Comparison of ENCODE assay signal across 1 cellular context in genomic region chr17:46809110-46809571, GRCh38.
TF ChIP-seq lines count a peak whose summit lies in the region.

No MANE protein-coding gene starts in this region.

TF ChIP-seq in K562, 482 proteins besides CTCF, POLR2A, EP300 and RAD21 (continued from another document and continues in another):
- TF ChIP-seq ELK3 (CRISPR knock-in tag; IDR thresholded peaks at IDR 0.05) = no peak
- TF ChIP-seq L3MBTL2 (IDR thresholded peaks at IDR 0.05) = peak; percentile 76
- TF ChIP-seq GTF3C2 (IDR thresholded peaks at IDR 0.05; ENCODE audit: borderline replicate concordance, extremely low read depth, insufficient read length) = no peak
- no peak for TF ChIP-seq BRD4 (IDR thresholded peaks at IDR 0.05)
- TF ChIP-seq NFRKB (IDR thresholded peaks at IDR 0.05; ENCODE audit: low read depth) = no peak
- no peak for TF ChIP-seq RFX5 (IDR thresholded peaks at IDR 0.05; ENCODE audit: low read depth, low read length)
- no peak for TF ChIP-seq ZBTB43 (CRISPR knock-in tag; IDR thresholded peaks at IDR 0.05)
- peak; percentile 87 for TF ChIP-seq PTBP1 (IDR thresholded peaks at IDR 0.05; ENCODE audit: low read depth, low read length)
- no peak for TF ChIP-seq GATAD2B (IDR thresholded peaks at IDR 0.05; ENCODE audit: borderline replicate concordance)
- 0 out of 2 replicates have a peak, but pooled peaks have one; percentile 7 for TF ChIP-seq JUN (IDR thresholded peaks at IDR 0.05; ENCODE audit: borderline replicate concordance, low read depth, low read length)
- no peak for TF ChIP-seq JUN (CRISPR knock-in tag; IDR thresholded peaks at IDR 0.05; ENCODE audit: borderline replicate concordance)
- TF ChIP-seq GABPB2 (CRISPR knock-in tag; conservative IDR thresholded peaks at IDR 0.05) = no peak
- TF ChIP-seq HNRNPLL (IDR thresholded peaks at IDR 0.05; ENCODE audit: low read depth, low read length, poor library complexity, severe bottlenecking) = no peak
- no peak for TF ChIP-seq KLF16 (IDR thresholded peaks at IDR 0.05)
- TF ChIP-seq PKNOX1 (IDR thresholded peaks at IDR 0.05) = peak; percentile 96
- no peak for TF ChIP-seq E2F8 (IDR thresholded peaks at IDR 0.05; ENCODE audit: low read depth, partially characterized antibody)
- TF ChIP-seq ZBTB26 (CRISPR knock-in tag; IDR thresholded peaks at IDR 0.05) = no peak
- no peak for TF ChIP-seq ZNF140 (CRISPR knock-in tag; IDR thresholded peaks at IDR 0.05)
- no peak for TF ChIP-seq NFATC3 (IDR thresholded peaks at IDR 0.05)
- TF ChIP-seq BCL6 (CRISPR knock-in tag; IDR thresholded peaks at IDR 0.05) = no peak
- no peak for TF ChIP-seq CXXC5 (CRISPR knock-in tag; IDR thresholded peaks at IDR 0.05)
- TF ChIP-seq CCAR2 (IDR thresholded peaks at IDR 0.05; ENCODE audit: low read depth, low read length) = no peak
- no peak for TF ChIP-seq TSC22D4 (tag; IDR thresholded peaks at IDR 0.05)
- no peak for TF ChIP-seq ETV6 (IDR thresholded peaks at IDR 0.05; ENCODE audit: borderline replicate concordance in 1 of 2, low read depth in 2 of 2, low read length in 1 of 2)
- TF ChIP-seq ETV6 (CRISPR knock-in tag; IDR thresholded peaks at IDR 0.05; ENCODE audit: borderline replicate concordance) = no peak
- no peak for TF ChIP-seq HDAC6 (IDR thresholded peaks at IDR 0.05; ENCODE audit: low read depth, low read length)
- no peak for TF ChIP-seq DLX4 (CRISPR knock-in tag; IDR thresholded peaks at IDR 0.05)
- no peak for TF ChIP-seq HNRNPK (IDR thresholded peaks at IDR 0.05; ENCODE audit: low read depth, low read length, poor library complexity, severe bottlenecking)
- no peak for TF ChIP-seq MXI1 (IDR thresholded peaks at IDR 0.05; ENCODE audit: low read depth, low read length)
- TF ChIP-seq PHTF2 (CRISPR knock-in tag; IDR thresholded peaks at IDR 0.05) = no peak
- no peak for TF ChIP-seq ID3 (CRISPR knock-in tag; IDR thresholded peaks at IDR 0.05)
- no peak for TF ChIP-seq ID3 (tag; IDR thresholded peaks at IDR 0.05)
- peak; percentile 55 for TF ChIP-seq DPF2 (IDR thresholded peaks at IDR 0.05)
- TF ChIP-seq JUND (IDR thresholded peaks at IDR 0.05; ENCODE audit: borderline replicate concordance, low read depth, low read length) = no peak
- TF ChIP-seq JUND (tag; IDR thresholded peaks at IDR 0.05; ENCODE audit: borderline replicate concordance, low read depth, low read length) = peak; percentile 20; the same call in 1 of the 3 replicates
- TF ChIP-seq SMARCA4 (IDR thresholded peaks at IDR 0.05) = peak; percentile 40; the same call in 1 of the 2 replicates
- TF ChIP-seq ZFX (CRISPR knock-in tag; IDR thresholded peaks at IDR 0.05) = peak; percentile 69
- peak; percentile 28; the same call in 1 of the 2 replicates for TF ChIP-seq SP1 (CRISPR knock-in tag; IDR thresholded peaks at IDR 0.05)
- TF ChIP-seq ARID4B (CRISPR knock-in tag; IDR thresholded peaks at IDR 0.05) = no peak
- no peak for TF ChIP-seq ZBED1 (IDR thresholded peaks at IDR 0.05)
- TF ChIP-seq HIVEP1 (CRISPR knock-in tag; IDR thresholded peaks at IDR 0.05) = no peak
- no peak for TF ChIP-seq ZZZ3 (IDR thresholded peaks at IDR 0.05)
- peak; percentile 21; the same call in 1 of the 2 replicates for TF ChIP-seq MYNN (IDR thresholded peaks at IDR 0.05)
- no peak for TF ChIP-seq MYNN (CRISPR knock-in tag; IDR thresholded peaks at IDR 0.05)
- TF ChIP-seq ZNF449 (CRISPR knock-in tag; IDR thresholded peaks at IDR 0.05) = no peak
- TF ChIP-seq STAG1 (CRISPR knock-in tag; IDR thresholded peaks at IDR 0.05; ENCODE audit: borderline replicate concordance) = no peak
- no peak for TF ChIP-seq ELF4 (CRISPR knock-in tag; IDR thresholded peaks at IDR 0.05)
- peak in 1 of 2 experiments; percentile 34 for TF ChIP-seq E2F6 (IDR thresholded peaks at IDR 0.05; ENCODE audit: borderline replicate concordance in 1 of 2, extremely low read depth in 1 of 2, insufficient read depth in 1 of 2, insufficient read length in 1 of 2, low read depth in 1 of 2, low read length in 1 of 2, poor library complexity in 1 of 2, severe bottlenecking in 1 of 2)
- peak; percentile 33; the same call in 1 of the 2 replicates for TF ChIP-seq HCFC1 (IDR thresholded peaks at IDR 0.05; ENCODE audit: low read depth, low read length)
- no peak for TF ChIP-seq ZNF695 (CRISPR knock-in tag; IDR thresholded peaks at IDR 0.05)
- no peak for TF ChIP-seq HDAC8 (tag; IDR thresholded peaks at IDR 0.05)
